26 cellular contexts compared by ENCODE assay signal in genomic region chr22:49312601-49313000, GRCh38.
"Had no signal": no experiment of that assay in that cellular context is flagged by ENCODE, and none has a peak within 500 bp of the region (broad histone marks: within the 10 kb centered on the region; RNA-seq: fewer than 3 reads in every experiment).

No MANE protein-coding gene starts in this region.

- H3K4me1 Mint-ChIP-seq: immature natural killer cell, natural killer cell, neural crest cell had no signal

- H3K9ac ChIP-seq: parathyroid adenoma had no signal

- H3K4me3 ChIP-seq: dorsolateral prefrontal cortex, esophagus squamous epithelium, lung, prostate gland, skin epidermis, spleen, transverse colon, upper lobe of right lung, vagina had no signal

- H3K36me3 ChIP-seq: esophagus squamous epithelium, neutrophil, prostate gland, spleen, transverse colon, upper lobe of right lung, vagina had no signal

- H3K27ac ChIP-seq: dorsolateral prefrontal cortex, esophagus squamous epithelium, neutrophil, parathyroid adenoma, prostate gland, skin epidermis, spleen, transverse colon, upper lobe of right lung, vagina had no signal

- H3K9me3 Mint-ChIP-seq: immature natural killer cell; memory B cell; natural killer cell; neural crest cell; stimulated activated naive B cell treated with anti-CD40 and anti-IgM and Interleukin-4, amounts not matched to agents 10 μg/mL and 1 μg/mL and 100 μg/mL, for 72 hours; stimulated activated naive CD8-positive, alpha-beta T cell treated with anti-CD3 and anti-CD28 coated beads, Interleukin-15, Interleukin-2, amounts not matched to agents 100 ng/mL and 50 ng/mL, for 24 hours had no signal

- H3K27ac Mint-ChIP-seq: immature natural killer cell; memory B cell; natural killer cell; stimulated activated naive B cell treated with anti-CD40 and anti-IgM and Interleukin-4, amounts not matched to agents 10 μg/mL and 1 μg/mL and 100 μg/mL, for 72 hours; stimulated activated naive CD8-positive, alpha-beta T cell treated with anti-CD3 and anti-CD28 coated beads, Interleukin-15, Interleukin-2, amounts not matched to agents 100 ng/mL and 50 ng/mL, for 24 hours had no signal

- H2AFZ ChIP-seq: parathyroid adenoma had no signal

- ATAC-seq: left lobe of liver; natural killer cell; right cardiac atrium; stimulated activated naive B cell treated with anti-CD40 and anti-IgM and Interleukin-4, amounts not matched to agents 10 μg/mL and 1 μg/mL and 100 μg/mL, for 72 hours; upper lobe of right lung had no signal

- H3K36me3 Mint-ChIP-seq: immature natural killer cell; memory B cell; natural killer cell; stimulated activated naive B cell treated with anti-CD40 and anti-IgM and Interleukin-4, amounts not matched to agents 10 μg/mL and 1 μg/mL and 100 μg/mL, for 72 hours had no signal

- H3K4me1 ChIP-seq: esophagus squamous epithelium, parathyroid adenoma, prostate gland, spleen, transverse colon, upper lobe of right lung, vagina had no signal

- H3K9me3 ChIP-seq: esophagus squamous epithelium, neutrophil, prostate gland, spleen, transverse colon, upper lobe of right lung, vagina had no signal

- H3K4me3 Mint-ChIP-seq: immature natural killer cell; memory B cell; natural killer cell; neural crest cell; stimulated activated naive B cell treated with anti-CD40 and anti-IgM and Interleukin-4, amounts not matched to agents 10 μg/mL and 1 μg/mL and 100 μg/mL, for 72 hours; stimulated activated naive CD8-positive, alpha-beta T cell treated with anti-CD3 and anti-CD28 coated beads, Interleukin-15, Interleukin-2, amounts not matched to agents 100 ng/mL and 50 ng/mL, for 24 hours had no signal

- DNase-seq: central memory CD4-positive, alpha-beta T cell; cortex of kidney; dorsolateral prefrontal cortex; effector CD8-positive, alpha-beta T cell; esophagus squamous epithelium; foreskin melanocyte; hypothalamus; immature natural killer cell; kidney; natural killer cell; right cardiac atrium; spleen; stimulated activated CD4-positive, alpha-beta T cell treated with anti-CD3 and anti-CD28 coated beads, Interleukin-4, amount 100 ng/mL, for 4 hours; stimulated activated naive B cell treated with anti-CD40 and anti-IgM and Interleukin-4, amounts not matched to agents 10 μg/mL and 1 μg/mL and 100 μg/mL, for 72 hours; transverse colon; upper lobe of right lung had no signal

- H3K79me2 ChIP-seq: parathyroid adenoma had no signal

- H3K27me3 ChIP-seq: vagina had no signal
